ENCODE assay signal across 9 cellular contexts in the genomic region with DNA sequence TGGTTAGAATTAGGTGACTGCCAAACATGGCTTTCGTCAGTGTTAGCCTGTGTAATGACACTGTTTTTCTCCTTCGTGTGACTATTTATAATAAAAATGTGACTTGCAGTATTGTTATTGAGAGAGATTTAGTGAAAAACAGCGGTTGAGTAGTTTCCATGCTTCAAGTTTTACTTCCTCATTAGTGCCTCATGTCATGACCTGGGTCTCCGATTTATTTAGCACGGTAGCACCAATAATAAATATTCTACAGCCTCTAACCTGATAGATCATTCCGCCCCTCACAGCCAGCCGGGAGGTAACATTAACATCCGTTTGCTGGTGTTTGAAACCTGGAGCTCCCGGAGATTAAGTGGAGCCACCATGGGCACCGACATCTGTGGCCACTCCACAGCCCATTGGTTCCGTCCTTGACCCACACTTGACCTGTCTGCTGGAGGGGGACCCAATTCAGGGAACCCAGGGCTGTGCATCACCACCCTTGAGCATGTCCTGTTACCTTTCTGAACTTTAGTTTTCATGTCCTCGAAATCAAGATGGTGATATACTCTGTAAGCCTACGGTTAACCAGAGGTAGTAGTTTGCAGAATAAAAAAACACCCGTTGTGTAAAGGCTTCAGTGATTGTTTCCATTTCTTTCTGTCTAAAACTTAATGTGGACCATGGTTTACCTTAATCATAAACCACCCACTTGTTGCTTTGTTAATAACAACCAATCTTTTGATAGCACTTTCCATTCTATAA.
DNase-seq lines count a peak whose midpoint lies in the region; ATAC-seq and TF ChIP-seq lines count a peak whose summit lies in the region.
"Had no signal": no experiment of that assay in that cellular context is flagged by ENCODE, and none has a peak within 500 bp of the region (broad histone marks: within the 10 kb centered on the region; RNA-seq: fewer than 3 reads in every experiment).

No MANE protein-coding gene starts in this region.

- no peaks in the 10 kb centered on the region for H3K4me1 Mint-ChIP-seq in endothelial cell (ENCODE audit: unreplicated experiment)

- H3K27me3 ChIP-seq in trophoblast cell (ENCODE audit: insufficient read depth, low read length): no peaks in the 10 kb centered on the region

- DNase-seq in endothelial cell (ENCODE audit: low spot score) (no peak), dedifferentiated amniotic fluid mesenchymal stem cell (ENCODE audit: extremely low spot score) (no peak), trophoblast cell (no peak), anterior cingulate cortex (lab: John Stamatoyannopoulos, UW) (no peak)
- DNase-seq: OCI-M1 had no signal

- no peak overlapping the region for H3K27ac ChIP-seq in trophoblast cell (ENCODE audit: low read depth, low read length)

- H3K4me2 ChIP-seq in trophoblast cell (ENCODE audit: low read length): no peak overlapping the region

- peaks cover 0 to 2% of the 10 kb centered on the region in 2 experiments for H3K4me1 ChIP-seq in trophoblast cell (ENCODE audit: control insufficient read depth in 1 of 2, insufficient read depth in 2 of 2, low read length in 2 of 2)

- no peak overlapping the region for H3K18ac ChIP-seq in trophoblast cell (ENCODE audit: low read length)

- no peak overlapping the region for H2BK120ac ChIP-seq in trophoblast cell (ENCODE audit: insufficient read depth, low read length, poor library complexity)

- no peak overlapping the region for H2BK12ac ChIP-seq in trophoblast cell (ENCODE audit: low read length)

- H4K91ac ChIP-seq in trophoblast cell (ENCODE audit: low read depth, low read length): no peak overlapping the region

- no peaks in the 10 kb centered on the region for H3K79me1 ChIP-seq in trophoblast cell (ENCODE audit: low read length)

- no peak overlapping the region for H3K23ac ChIP-seq in trophoblast cell (ENCODE audit: low read length)

- H3K4me3 ChIP-seq in trophoblast cell (ENCODE audit: low read depth, low read length): no peak overlapping the region

- peaks cover 4 to 6% of the 10 kb centered on the region in 2 experiments for H3K36me3 ChIP-seq in trophoblast cell (ENCODE audit: control insufficient read depth in 1 of 2, insufficient read depth in 2 of 2, low read length in 2 of 2)

- H3K79me2 ChIP-seq in trophoblast cell (ENCODE audit: control insufficient read depth, insufficient read depth, low read length, poor library complexity): peaks cover 2% of the 10 kb centered on the region

- no peak overlapping the region for H3K9ac ChIP-seq in trophoblast cell (ENCODE audit: low read length)

- no peak overlapping the region for H4K8ac ChIP-seq in trophoblast cell (ENCODE audit: low read depth, low read length)

- peak overlapping the region; percentile 41 for H3K27ac Mint-ChIP-seq in endothelial cell (ENCODE audit: unreplicated experiment)

- no peak overlapping the region for H4K12ac ChIP-seq in trophoblast cell (ENCODE audit: low read depth, low read length)

- no peaks in the 10 kb centered on the region for H3K27me3 Mint-ChIP-seq in endothelial cell (ENCODE audit: unreplicated experiment)

- H3K4ac ChIP-seq in trophoblast cell (ENCODE audit: low read depth, low read length): no peak overlapping the region

- TF ChIP-seq CTCF in endothelial cell (IDR thresholded peaks at IDR 0.05; ENCODE audit: unreplicated experiment): no peak

- no peak overlapping the region for H2BK5ac ChIP-seq in trophoblast cell (ENCODE audit: low read depth, low read length, poor library complexity)

- H3K9me3 ChIP-seq in trophoblast cell (ENCODE audit: insufficient read depth, low read depth, low read length): no peaks in the 10 kb centered on the region

- no peaks in the 10 kb centered on the region for H3K9me3 Mint-ChIP-seq in endothelial cell (ENCODE audit: unreplicated experiment)

- H2AK5ac ChIP-seq in trophoblast cell (ENCODE audit: low read length): no peak overlapping the region

- H3K4me3 Mint-ChIP-seq in endothelial cell (ENCODE audit: unreplicated experiment): no peak overlapping the region

- no peak overlapping the region for H3K14ac ChIP-seq in trophoblast cell (ENCODE audit: low read length)

- no peak overlapping the region for H2AFZ ChIP-seq in trophoblast cell (ENCODE audit: insufficient read depth, low read length, poor library complexity)

- ATAC-seq in GM18858 (IDR thresholded peaks at IDR 0.05; ENCODE audit: unreplicated experiment) (peak; percentile 59), GM21576 (IDR thresholded peaks at IDR 0.05; ENCODE audit: unreplicated experiment) (peak; percentile 52), HG03432 (IDR thresholded peaks at IDR 0.05; ENCODE audit: unreplicated experiment) (peak; percentile 68), GM21737 (IDR thresholded peaks at IDR 0.05; ENCODE audit: unreplicated experiment) (no peak)

- no peaks in the 10 kb centered on the region for H3K36me3 Mint-ChIP-seq in endothelial cell (ENCODE audit: low read depth, unreplicated experiment)

- no CpG with 5 or more reads among the region's 14 CpGs for WGBS in trophoblast cell (ENCODE audit: extremely low coverage, insufficient coverage, insufficient read length)
